In the genomic region with DNA sequence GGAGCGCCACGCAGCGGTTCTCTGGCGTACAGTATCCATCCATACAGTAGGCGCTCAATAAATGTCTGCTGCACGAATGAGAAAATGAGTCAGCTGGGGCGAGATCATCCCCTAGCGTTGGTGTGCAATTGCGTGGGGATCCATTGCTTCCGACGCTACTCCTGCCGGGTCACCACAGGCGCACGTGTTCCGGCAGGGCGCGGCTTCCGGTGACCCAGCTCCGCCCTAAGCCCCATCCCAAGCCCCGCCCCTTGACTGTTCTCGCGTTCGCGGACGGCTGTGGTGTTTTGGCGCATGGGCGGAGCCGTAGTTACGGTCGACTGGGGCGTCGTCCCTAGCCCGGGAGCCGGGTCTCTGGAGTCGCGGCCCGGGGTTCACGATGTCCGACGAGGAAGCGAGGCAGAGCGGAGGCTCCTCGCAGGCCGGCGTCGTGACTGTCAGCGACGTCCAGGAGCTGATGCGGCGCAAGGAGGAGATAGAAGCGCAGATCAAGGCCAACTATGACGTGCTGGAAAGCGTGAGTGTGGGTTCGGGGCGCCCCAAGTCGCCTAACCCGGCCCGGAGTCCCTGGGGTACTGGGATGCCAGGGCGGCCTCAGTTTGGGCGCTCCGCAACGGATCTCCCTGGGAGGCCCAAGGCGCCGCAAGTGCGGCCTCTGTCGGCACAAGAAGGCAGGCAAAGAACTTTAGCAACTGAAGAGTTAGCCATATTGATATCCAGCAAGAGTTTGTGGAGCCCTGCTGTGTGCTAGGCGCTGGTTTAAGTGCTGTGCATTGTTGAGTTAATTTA, we compare ENCODE assay signal across 8 cellular contexts. TPM values are rescaled to one million over a fixed set of nuclear protein-coding genes. Genes with fewer than 3 reads are reported as not detected.
DNase-seq lines count a peak whose midpoint lies in the region; ATAC-seq and TF ChIP-seq lines count a peak whose summit lies in the region.

A gene with protein sequence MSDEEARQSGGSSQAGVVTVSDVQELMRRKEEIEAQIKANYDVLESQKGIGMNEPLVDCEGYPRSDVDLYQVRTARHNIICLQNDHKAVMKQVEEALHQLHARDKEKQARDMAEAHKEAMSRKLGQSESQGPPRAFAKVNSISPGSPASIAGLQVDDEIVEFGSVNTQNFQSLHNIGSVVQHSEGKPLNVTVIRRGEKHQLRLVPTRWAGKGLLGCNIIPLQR (plus strand): TSS at position 313 of the 789 bp plus-strand sequence. CDS start 67 bp downstream, at position 380.

- TF ChIP-seq CTCF in CD14-positive monocyte (IDR thresholded peaks at IDR 0.05) = peak; percentile 53

- H3K27ac Mint-ChIP-seq in CD14-positive monocyte = peak within 1 kb of the TSS; percentile 97 to 99 (median 99)
- H3K27ac Mint-ChIP-seq in activated CD4-positive, alpha-beta T cell treated with anti-CD3 and anti-CD28 coated beads, Interleukin-2, amount 10 ng/mL, durations not matched to agents 7 days and 5 days = peak within 1 kb of the TSS; percentile 98

- POLR2A ChIA-PET in activated CD4-positive, alpha-beta T cell treated with anti-CD3 and anti-CD28 coated beads, Interleukin-2, amount 10 ng/mL, durations not matched to agents 7 days and 5 days (lab: Charles Lee) = interaction anchor here (0.9 kb wide), 2 partner anchors 87 to 94 kb away, joined by 3 to 6 read pairs; no protein-coding TSS in a partner anchor

- CTCF ChIA-PET in activated CD4-positive, alpha-beta T cell treated with anti-CD3 and anti-CD28 coated beads, Interleukin-2, amount 10 ng/mL, durations not matched to agents 7 days and 5 days (lab: Charles Lee) = interaction anchor here (0.5 to 3.5 kb wide), 25 partner anchors 9 to 448 kb away, joined by 3 to 32 read pairs (median 4); partner anchors contain the start of genes MORN3, RHOF and TMEM120B

- ATAC-seq in GM19351 (IDR thresholded peaks at IDR 0.05; ENCODE audit: unreplicated experiment) (peak; percentile 90), HG03521 (IDR thresholded peaks at IDR 0.05; ENCODE audit: unreplicated experiment) (peak; percentile 95)

- no peaks in the 10 kb centered on the region for H3K9me3 Mint-ChIP-seq in CD14-positive monocyte
- no peaks in the 10 kb centered on the region for H3K9me3 Mint-ChIP-seq in activated CD4-positive, alpha-beta T cell treated with anti-CD3 and anti-CD28 coated beads, Interleukin-2, amount 10 ng/mL, durations not matched to agents 7 days and 5 days

- H3K27me3 Mint-ChIP-seq in CD14-positive monocyte (ENCODE audit: low read depth in 3 of 3) = peaks cover 0 to 3% (median 1%) of the 10 kb centered on the region in 3 donors
- H3K27me3 Mint-ChIP-seq in activated CD4-positive, alpha-beta T cell treated with anti-CD3 and anti-CD28 coated beads, Interleukin-2, amount 10 ng/mL, durations not matched to agents 7 days and 5 days = peaks cover 1% of the 10 kb centered on the region

- peaks cover 23% of the 10 kb centered on the region for H3K4me1 Mint-ChIP-seq in CD14-positive monocyte
- H3K4me1 Mint-ChIP-seq in activated CD4-positive, alpha-beta T cell treated with anti-CD3 and anti-CD28 coated beads, Interleukin-2, amount 10 ng/mL, durations not matched to agents 7 days and 5 days = peaks cover 39% of the 10 kb centered on the region

- DNase-seq in CD14-positive monocyte (ENCODE audit: low spot score) = peak; percentile 97
- peak; percentile 99 for DNase-seq in NCI-H69 (lab: John Stamatoyannopoulos, UW)
- peak; percentile 99 for DNase-seq in activated CD4-positive, alpha-beta T cell treated with anti-CD3 and anti-CD28 coated beads, Interleukin-2, amount 10 ng/mL, durations not matched to agents 7 days and 5 days
- peak; percentile 63 for DNase-seq in cortex of kidney (lab: John Stamatoyannopoulos, UW)
- DNase-seq in left kidney (ENCODE audit: low read depth, low spot score) = peak; percentile 98
- DNase-seq in stimulated activated CD4-positive, alpha-beta T cell treated with anti-CD3 and anti-CD28 coated beads, Interleukin-2, amount 100 ng/mL, for 24 hours = peak; percentile 99

- intact Hi-C loops in CD14-positive monocyte (cut with micrococcal nuclease) = loop anchor here (2.0 to 10.0 kb wide), 5 partner anchors 46 to 174 kb away; partner anchors contain the start of gene TMEM120B (in 1 of the 2)

- peaks cover 6 to 14% of the 10 kb centered on the region in 2 donors for H3K36me3 Mint-ChIP-seq in CD14-positive monocyte
- H3K36me3 Mint-ChIP-seq in activated CD4-positive, alpha-beta T cell treated with anti-CD3 and anti-CD28 coated beads, Interleukin-2, amount 10 ng/mL, durations not matched to agents 7 days and 5 days (ENCODE audit: low read depth) = peaks cover 12% of the 10 kb centered on the region

- H3K4me3 Mint-ChIP-seq in CD14-positive monocyte = peak within 1 kb of the TSS; percentile 94 to 99
- H3K4me3 Mint-ChIP-seq in activated CD4-positive, alpha-beta T cell treated with anti-CD3 and anti-CD28 coated beads, Interleukin-2, amount 10 ng/mL, durations not matched to agents 7 days and 5 days = peak within 1 kb of the TSS; percentile 94

RNA-seq across cellular contexts. Expression of the gene that starts here (rescaled TPM):
- 10 to 100 TPM; 89.6 to 93.3 TPM for polyA plus RNA-seq in CD14-positive monocyte
- 10 to 100 TPM; 60.0 to 62.0 TPM for total RNA-seq in activated CD4-positive, alpha-beta T cell treated with anti-CD3 and anti-CD28 coated beads, Interleukin-2, amount 10 ng/mL, durations not matched to agents 7 days and 5 days

Comparison
In these comparisons a context has a peak if more than half of its experiments do, and no peak if none do; other contexts are left out.
1. Peak in every context shown above with its lines: DNase-seq and ATAC-seq.